Comparison of ENCODE assay signal across 23 cellular contexts in genomic region chr13:43239441-43239840, GRCh38.
"Had no signal": no experiment of that assay in that cellular context is flagged by ENCODE, and none has a peak within 500 bp of the region (broad histone marks: within the 10 kb centered on the region; RNA-seq: fewer than 3 reads in every experiment).

No MANE protein-coding gene starts in this region.

- H3K36me3 Mint-ChIP-seq: activated CD8-positive, alpha-beta memory T cell treated with anti-CD3 and anti-CD28 coated beads, Interleukin-2, amount 10 ng/mL, durations not matched to agents 7 days and 5 days had no signal

- H3K4me1 ChIP-seq: body of pancreas, gastroesophageal sphincter, heart left ventricle, pancreas, upper lobe of left lung had no signal

- H3K9me3 ChIP-seq: body of pancreas, gastroesophageal sphincter, heart left ventricle, mucosa of descending colon, pancreas, upper lobe of left lung had no signal

- H3K27me3 ChIP-seq: body of pancreas, gastroesophageal sphincter, heart left ventricle, pancreas, upper lobe of left lung had no signal

- H3K36me3 ChIP-seq: heart left ventricle, pancreas, upper lobe of left lung had no signal

- H3K27ac Mint-ChIP-seq: activated CD4-positive, alpha-beta T cell treated with anti-CD3 and anti-CD28 coated beads, Interleukin-2, amount 10 ng/mL, durations not matched to agents 7 days and 5 days; activated CD8-positive, alpha-beta memory T cell treated with anti-CD3 and anti-CD28 coated beads, Interleukin-2, amount 10 ng/mL, durations not matched to agents 7 days and 5 days; activated CD8-positive, alpha-beta T cell treated with anti-CD3 and anti-CD28 coated beads for 36 hours; activated naive CD8-positive, alpha-beta T cell treated with anti-CD3 and anti-CD28 coated beads, Interleukin-2, amount 50 U/mL, for 24 hours; nephron progenitor cell; T-helper 1 cell treated with Interleukin-12 subunit alpha and Interleukin-12 subunit beta and Interleukin-4 antibody, amounts not matched to agents 30 μg/mL and 1 μg/mL, for 36 hours had no signal

- H3K4me3 Mint-ChIP-seq: activated CD4-positive, alpha-beta T cell treated with anti-CD3 and anti-CD28 coated beads, Interleukin-2, amount 10 ng/mL, durations not matched to agents 7 days and 5 days; activated CD8-positive, alpha-beta memory T cell treated with anti-CD3 and anti-CD28 coated beads, Interleukin-2, amount 10 ng/mL, durations not matched to agents 7 days and 5 days; activated CD8-positive, alpha-beta T cell treated with anti-CD3 and anti-CD28 coated beads for 36 hours; activated naive CD8-positive, alpha-beta T cell treated with anti-CD3 and anti-CD28 coated beads, Interleukin-2, amount 50 U/mL, for 24 hours; dendritic cell treated with granulocyte-macrophage colony-stimulating factor and Interleukin-4, amounts not matched to agents 40 ng/mL and 50 ng/mL, for 4 days; nephron progenitor cell; T-helper 1 cell treated with Interleukin-12 subunit alpha and Interleukin-12 subunit beta and Interleukin-4 antibody, amounts not matched to agents 30 μg/mL and 1 μg/mL, for 36 hours had no signal

- DNase-seq: activated CD4-positive, alpha-beta T cell treated with anti-CD3 and anti-CD28 coated beads, Interleukin-2, amount 10 ng/mL, durations not matched to agents 7 days and 5 days; activated CD8-positive, alpha-beta memory T cell treated with anti-CD3 and anti-CD28 coated beads, Interleukin-2, amount 10 ng/mL, durations not matched to agents 7 days and 5 days; activated CD8-positive, alpha-beta T cell treated with anti-CD3 and anti-CD28 coated beads for 36 hours; activated gamma-delta T cell; activated naive CD4-positive, alpha-beta T cell treated with anti-CD3 and anti-CD28 coated beads, Interleukin-2, amount 50 U/mL, for 16 hours; activated naive CD8-positive, alpha-beta T cell treated with anti-CD3 and anti-CD28 coated beads, Interleukin-2, amount 50 U/mL, for 24 hours; activated T-cell treated with anti-CD3 and anti-CD28 coated beads for 4 hours; anterior cingulate cortex; body of pancreas; effector CD4-positive, alpha-beta T cell; heart left ventricle; left cardiac atrium; mesenchymal stem cell; mucosa of descending colon; nephron progenitor cell; pancreas; right cardiac atrium; stimulated activated CD4-positive, alpha-beta T cell treated with anti-CD3 and anti-CD28 coated beads, Interleukin-4, amount 100 ng/mL, for 4 hours; stimulated activated naive CD8-positive, alpha-beta T cell treated with anti-CD3 and anti-CD28 coated beads, Interleukin-15, Interleukin-2, amounts not matched to agents 100 U/mL and 50 U/mL, for 24 hours; upper lobe of left lung had no signal

- ATAC-seq: activated CD8-positive, alpha-beta memory T cell treated with anti-CD3 and anti-CD28 coated beads, Interleukin-2, amount 10 ng/mL, durations not matched to agents 7 days and 5 days; activated CD8-positive, alpha-beta T cell treated with anti-CD3 and anti-CD28 coated beads for 36 hours; activated naive CD8-positive, alpha-beta T cell treated with anti-CD3 and anti-CD28 coated beads, Interleukin-2, amount 50 U/mL, for 24 hours; body of pancreas; gastroesophageal sphincter; heart left ventricle; left cardiac atrium; mucosa of descending colon; pancreas; right cardiac atrium had no signal

- H3K27ac ChIP-seq: body of pancreas, gastroesophageal sphincter, heart left ventricle, pancreas, upper lobe of left lung had no signal

- H3K4me1 Mint-ChIP-seq: activated CD4-positive, alpha-beta T cell treated with anti-CD3 and anti-CD28 coated beads, Interleukin-2, amount 10 ng/mL, durations not matched to agents 7 days and 5 days; activated CD8-positive, alpha-beta memory T cell treated with anti-CD3 and anti-CD28 coated beads, Interleukin-2, amount 10 ng/mL, durations not matched to agents 7 days and 5 days had no signal

- H3K4me3 ChIP-seq: body of pancreas, gastroesophageal sphincter, heart left ventricle, mucosa of descending colon, pancreas, upper lobe of left lung had no signal

- H3K9me3 Mint-ChIP-seq: activated CD4-positive, alpha-beta T cell treated with anti-CD3 and anti-CD28 coated beads, Interleukin-2, amount 10 ng/mL, durations not matched to agents 7 days and 5 days; activated CD8-positive, alpha-beta T cell treated with anti-CD3 and anti-CD28 coated beads for 36 hours; activated naive CD8-positive, alpha-beta T cell treated with anti-CD3 and anti-CD28 coated beads, Interleukin-2, amount 50 U/mL, for 24 hours; dendritic cell treated with granulocyte-macrophage colony-stimulating factor and Interleukin-4, amounts not matched to agents 40 ng/mL and 50 ng/mL, for 4 days; nephron progenitor cell; T-helper 1 cell treated with Interleukin-12 subunit alpha and Interleukin-12 subunit beta and Interleukin-4 antibody, amounts not matched to agents 30 μg/mL and 1 μg/mL, for 36 hours had no signal
